Comparison of ENCODE assay signal across 1 cellular context in genomic region chr19:688214-688613, GRCh38.
TF ChIP-seq lines count a peak whose summit lies in the region.

No MANE protein-coding gene starts in this region.

TF ChIP-seq in K562, 482 proteins besides CTCF, POLR2A, EP300 and RAD21:
- TF ChIP-seq ZNF121 (CRISPR knock-in tag; conservative IDR thresholded peaks at IDR 0.05) (peak; percentile 73), CGGBP1 (CRISPR knock-in tag; IDR thresholded peaks at IDR 0.05) (no peak)
